ENCODE assay signal across 7 cellular contexts in genomic region chr6:167523426-167523825, GRCh38.
"Had no signal": no experiment of that assay in that cellular context is flagged by ENCODE, and none has a peak within 500 bp of the region (broad histone marks: within the 10 kb centered on the region; RNA-seq: fewer than 3 reads in every experiment).

No MANE protein-coding gene starts in this region.

- ATAC-seq: HCT116, HepG2 had no signal

- H3K4me3 ChIP-seq: GM23338, HAP-1 had no signal

- H3K27ac ChIP-seq: HL-60 had no signal

- DNase-seq: H7, HFFc6 had no signal

- H3K4me1 ChIP-seq: HAP-1 had no signal

- H3K9me3 ChIP-seq: HAP-1 had no signal

- H3K36me3 ChIP-seq: HAP-1 had no signal
